23 cellular contexts compared by ENCODE assay signal in genomic region chr17:57400648-57401047, GRCh38.
DNase-seq lines count a peak whose midpoint lies in the region; ATAC-seq, FAIRE-seq and TF ChIP-seq lines count a peak whose summit lies in the region.
"Had no signal": no experiment of that assay in that cellular context is flagged by ENCODE, and none has a peak within 500 bp of the region (broad histone marks: within the 10 kb centered on the region; RNA-seq: fewer than 3 reads in every experiment).

No MANE protein-coding gene starts in this region.

- H3K27ac ChIP-seq in cardiac muscle cell (peak overlapping the region; percentile 74), WERI-Rb-1 (0 out of 2 replicates have a peak overlapping the region, but pooled peaks have one; percentile 10), aorta (ENCODE audit: low read depth in 1 of 2, low read length in 2 of 2) (no peak overlapping the region)
- H3K27ac ChIP-seq: RWPE1 had no signal

- H3K4me3 ChIP-seq in cardiac muscle cell (no peak overlapping the region), WERI-Rb-1 (ENCODE audit: low read depth, low read length) (no peak overlapping the region), aorta (ENCODE audit: low read length in 2 of 2) (no peak overlapping the region)

- no peak for DNase-seq in cardiac muscle cell (ENCODE audit: low read depth in 1 of 2, low spot score in 1 of 2)
- DNase-seq in left cardiac atrium: no peak
- DNase-seq in WERI-Rb-1: peak; percentile 26
- no peak for DNase-seq in glutamatergic neuron
- DNase-seq in urothelium cell line (ENCODE audit: low spot score): peak; percentile 48
- no peak for DNase-seq in aorta
- no peak for DNase-seq in stimulated activated CD8-positive, alpha-beta memory T cell treated with anti-CD3 and anti-CD28 coated beads, Interleukin-4, amount 100 ng/mL, for 48 hours
- DNase-seq in posterior cingulate gyrus: no peak
- DNase-seq: BE2C; DMS53; NCI-H1048; NCI-H187; NCI-H69; retina; small intestine; stimulated activated CD4-positive, alpha-beta T cell treated with anti-CD3 and anti-CD28 coated beads, Interleukin-1b, Interleukin-23, amount 100 ng/mL, for 48 hours; substantia nigra had no signal

- H3K36me3 Mint-ChIP-seq in glutamatergic neuron (ENCODE audit: unreplicated experiment): no peaks in the 10 kb centered on the region

- H3K9me3 Mint-ChIP-seq in glutamatergic neuron (ENCODE audit: unreplicated experiment): peaks cover 4% of the 10 kb centered on the region
- H3K9me3 Mint-ChIP-seq: activated T-helper 2 cell treated with anti-CD3 and anti-CD28 coated beads, Interferon-gamma antibody, Interleukin-2, Interleukin-4, amounts not matched to agents 10 μg/mL and 5 μg/mL and 100 μg/mL, durations not matched to agents 14 hours and 24 hours and 36 hours; stimulated activated effector memory CD8-positive, alpha-beta T cell treated with anti-CD3 and anti-CD28 coated beads, Interleukin-12 subunit alpha, Interleukin-12 subunit beta, amount 100 ng/mL, for 72 hours; T-helper 2 cell treated with Interferon-gamma antibody and Interleukin-4, amounts not matched to agents 5 μg/mL and 100 μg/mL, for 36 hours had no signal

- WGBS in aorta, 2 donors: 93 to 95% methylated on average over 8 of the region's 8 CpGs

- H3K36me3 ChIP-seq in cardiac muscle cell (no peaks in the 10 kb centered on the region), WERI-Rb-1 (peaks cover 56% of the 10 kb centered on the region), aorta (ENCODE audit: control insufficient read depth in 1 of 2, insufficient read depth in 2 of 2, low read length in 1 of 2) (no peaks in the 10 kb centered on the region)

- FAIRE-seq in urothelium cell line (lab: Jason Lieb, UNC): no peak
- FAIRE-seq: endometrium, GM18507, small intestine had no signal

- intact Hi-C loops in left cardiac atrium (cut with DNase I) (no loop called here), aorta (cut with DNase I) (no loop called here), posterior cingulate gyrus (cut with DNase I) (no loop called here)

- H3K4me3 Mint-ChIP-seq in glutamatergic neuron (ENCODE audit: unreplicated experiment): peak overlapping the region; percentile 27
- H3K4me3 Mint-ChIP-seq: stimulated activated effector memory CD8-positive, alpha-beta T cell treated with anti-CD3 and anti-CD28 coated beads, Interleukin-12 subunit alpha, Interleukin-12 subunit beta, amount 100 ng/mL, for 72 hours; T-helper 2 cell treated with Interferon-gamma antibody and Interleukin-4, amounts not matched to agents 5 μg/mL and 100 μg/mL, for 36 hours had no signal

- peaks cover 3% of the 10 kb centered on the region for H3K27me3 Mint-ChIP-seq in glutamatergic neuron (ENCODE audit: unreplicated experiment)

- no peak for ATAC-seq in left cardiac atrium
- no peak for ATAC-seq in aorta (ENCODE audit: low FRiP score)
- ATAC-seq: stimulated activated effector memory CD8-positive, alpha-beta T cell treated with anti-CD3 and anti-CD28 coated beads, Interleukin-12 subunit alpha, Interleukin-12 subunit beta, amount 100 ng/mL, for 72 hours had no signal

- H3K9me3 ChIP-seq in cardiac muscle cell (ENCODE audit: low read depth): no peaks in the 10 kb centered on the region
- no peaks in the 10 kb centered on the region for H3K9me3 ChIP-seq in WERI-Rb-1 (ENCODE audit: severe bottlenecking)
- no peaks in the 10 kb centered on the region for H3K9me3 ChIP-seq in aorta (ENCODE audit: control insufficient read depth, low read length)
- H3K9me3 ChIP-seq: BE2C had no signal

- TF ChIP-seq CTCF in cardiac muscle cell (IDR thresholded peaks at IDR 0.05; ENCODE audit: low read depth, low read length) (no peak), WERI-Rb-1 (IDR thresholded peaks at IDR 0.05; ENCODE audit: low read depth, low read length) (no peak), glutamatergic neuron (IDR thresholded peaks at IDR 0.05; ENCODE audit: partially characterized antibody, unreplicated experiment) (no peak)

- H3K4me1 ChIP-seq in cardiac muscle cell (ENCODE audit: low read depth) (peaks cover 41% of the 10 kb centered on the region), aorta (ENCODE audit: control insufficient read depth in 1 of 2, insufficient read depth in 2 of 2, low read length in 2 of 2) (peaks cover 0 to under 1% of the 10 kb centered on the region in 2 donors)
- H3K4me1 ChIP-seq: BE2C had no signal

- H3K27me3 ChIP-seq in cardiac muscle cell (no peaks in the 10 kb centered on the region), WERI-Rb-1 (ENCODE audit: insufficient read depth, low read depth, severe bottlenecking) (no peaks in the 10 kb centered on the region), aorta (ENCODE audit: control insufficient read depth in 1 of 2, insufficient read depth in 2 of 2, low read length in 1 of 2) (no peaks in the 10 kb centered on the region)
- H3K27me3 ChIP-seq: BE2C had no signal

- peaks cover 60% of the 10 kb centered on the region for H3K4me1 Mint-ChIP-seq in glutamatergic neuron (ENCODE audit: low read depth, unreplicated experiment)

- H3K27ac Mint-ChIP-seq in glutamatergic neuron (ENCODE audit: unreplicated experiment): peak overlapping the region; percentile 50
- H3K27ac Mint-ChIP-seq: activated T-helper 2 cell treated with anti-CD3 and anti-CD28 coated beads, Interferon-gamma antibody, Interleukin-2, Interleukin-4, amounts not matched to agents 10 μg/mL and 5 μg/mL and 100 μg/mL, durations not matched to agents 14 hours and 24 hours and 36 hours; T-helper 2 cell treated with Interferon-gamma antibody and Interleukin-4, amounts not matched to agents 5 μg/mL and 100 μg/mL, for 36 hours had no signal

Comparison
In these comparisons a context has a peak if more than half of its experiments do, and no peak if none do; other contexts are left out.
1. DNase-seq: peak in WERI-Rb-1 (single experiment) and urothelium cell line (single experiment); none in cardiac muscle cell (0 of 2), left cardiac atrium (single experiment), glutamatergic neuron (single experiment), aorta (0 of 2), stimulated activated CD8-positive, alpha-beta memory T cell treated with anti-CD3 and anti-CD28 coated beads, Interleukin-4, amount 100 ng/mL, for 48 hours (single experiment) and posterior cingulate gyrus (0 of 10).
2. H3K27ac ChIP-seq: peak in cardiac muscle cell (single experiment) and WERI-Rb-1 (single experiment); none in aorta (0 of 2).